ENCODE assay signal across 15 cellular contexts in genomic region chr2:154827286-154827685, GRCh38.
A peak's percentile ranks its signal among the peaks of the same experiment; 100 is the strongest.
DNase-seq lines count a peak whose midpoint lies in the region; ATAC-seq and TF ChIP-seq lines count a peak whose summit lies in the region.
"Had no signal": no experiment of that assay in that cellular context is flagged by ENCODE, and none has a peak within 500 bp of the region (broad histone marks: within the 10 kb centered on the region; RNA-seq: fewer than 3 reads in every experiment).

No MANE protein-coding gene starts in this region.

- DNase-seq in DMS 273 treated with DMSO at 0.1 percent for 48 hours (lab: John Stamatoyannopoulos, UW) (peak; percentile 38), NCI-H1694 (lab: John Stamatoyannopoulos, UW) (peak; percentile 14), NCI-H69 (lab: John Stamatoyannopoulos, UW) (peak; percentile 60), NCI-H510A (lab: John Stamatoyannopoulos, UW) (no peak), gastrocnemius medialis (no peak), OCI-M1 (lab: John Stamatoyannopoulos, UW) (no peak)
- DNase-seq: BE2C; CD4-positive, alpha-beta memory T cell; DND-41; GDM1; H7 had no signal

- H3K9ac ChIP-seq in endocrine pancreas (ENCODE audit: control insufficient read depth, insufficient read depth, low read length): no peak overlapping the region

- peak overlapping the region; percentile 34 for H3K4me3 ChIP-seq in endocrine pancreas (ENCODE audit: control insufficient read depth, insufficient read depth, low read length)
- H3K4me3 ChIP-seq in gastrocnemius medialis: no peak overlapping the region
- H3K4me3 ChIP-seq: A549, GM23338 had no signal

- TF ChIP-seq POLR2A in gastrocnemius medialis (IDR thresholded peaks at IDR 0.05): no peak

- intact Hi-C loops in gastrocnemius medialis (cut with DNase I; ENCODE audit: low total_unique reads): no loop called here

- no peak overlapping the region for H3K27ac ChIP-seq in gastrocnemius medialis
- H3K27ac ChIP-seq: A549, C4-2B had no signal

- no peaks in the 10 kb centered on the region for H3K36me3 ChIP-seq in endocrine pancreas (ENCODE audit: control insufficient read depth, insufficient read depth, low read length)
- no peaks in the 10 kb centered on the region for H3K36me3 ChIP-seq in gastrocnemius medialis
- H3K36me3 ChIP-seq: BE2C had no signal

- H3K4me1 ChIP-seq in endocrine pancreas (ENCODE audit: control insufficient read depth, insufficient read depth, low read length) (peaks cover 21% of the 10 kb centered on the region), gastrocnemius medialis (no peaks in the 10 kb centered on the region)
- H3K4me1 ChIP-seq: A549, BE2C had no signal

- in situ Hi-C loops in gastrocnemius medialis (cut with MboI; ENCODE audit: low sequenced_read_pairs in 4 of 4): no loop called here

- no peaks in the 10 kb centered on the region for H3K9me3 ChIP-seq in endocrine pancreas (ENCODE audit: control insufficient read depth, low read length)
- no peaks in the 10 kb centered on the region for H3K9me3 ChIP-seq in gastrocnemius medialis
- H3K9me3 ChIP-seq: A549, BE2C had no signal

- H3K27me3 ChIP-seq in endocrine pancreas (ENCODE audit: control insufficient read depth, insufficient read depth, low read length) (no peaks in the 10 kb centered on the region), gastrocnemius medialis (no peaks in the 10 kb centered on the region)
- H3K27me3 ChIP-seq: BE2C had no signal

- no peak for TF ChIP-seq CTCF in gastrocnemius medialis (IDR thresholded peaks at IDR 0.05 in 4 of 5, conservative IDR thresholded peaks at IDR 0.05 in 1 of 5)

- no peak for ATAC-seq in gastrocnemius medialis
- ATAC-seq: A549, GM23338 had no signal

Comparison
In these comparisons a context has a peak if more than half of its experiments do, and no peak if none do; other contexts are left out.
1. DNase-seq: peak in DMS 273 treated with DMSO at 0.1 percent for 48 hours (single experiment), NCI-H1694 (single experiment) and NCI-H69 (single experiment); none in NCI-H510A (single experiment), gastrocnemius medialis (0 of 2) and OCI-M1 (single experiment).